Comparison of ENCODE assay signal across 1 cellular context in the genomic region with DNA sequence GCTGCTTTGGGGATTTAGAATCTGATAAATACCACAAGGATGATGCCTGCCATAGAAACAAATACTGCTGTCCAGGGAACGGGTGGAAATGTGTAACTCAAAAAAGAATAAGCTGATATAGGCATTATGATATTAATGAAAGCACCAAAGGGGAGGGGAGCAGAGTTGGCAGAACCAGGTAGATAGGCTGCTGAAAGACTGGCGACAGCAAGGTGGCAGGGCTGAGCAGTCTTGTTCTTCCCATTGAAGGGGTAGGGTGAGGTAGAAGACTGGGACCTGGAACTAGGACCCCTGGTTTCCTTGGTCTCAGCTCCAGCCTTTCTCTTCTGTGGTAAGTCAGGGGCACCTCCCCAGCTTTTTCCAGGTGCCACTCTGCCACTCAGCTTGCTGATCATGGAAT.
TF ChIP-seq lines count a peak whose summit lies in the region.

No MANE protein-coding gene starts in this region.

TF ChIP-seq in GM23338, 12 proteins besides CTCF, POLR2A, EP300 and RAD21 (continued from another document):
- no peak for TF ChIP-seq ZNF462 (CRISPR knock-in tag; IDR thresholded peaks at IDR 0.05)
- TF ChIP-seq POLR2AphosphoS5 (IDR thresholded peaks at IDR 0.05; ENCODE audit: low read depth): no peak
- TF ChIP-seq ZNF114 (CRISPR knock-in tag; IDR thresholded peaks at IDR 0.05): no peak
- no peak for TF ChIP-seq JUNB (IDR thresholded peaks at IDR 0.05; ENCODE audit: unreplicated experiment)
